In the genomic region with DNA sequence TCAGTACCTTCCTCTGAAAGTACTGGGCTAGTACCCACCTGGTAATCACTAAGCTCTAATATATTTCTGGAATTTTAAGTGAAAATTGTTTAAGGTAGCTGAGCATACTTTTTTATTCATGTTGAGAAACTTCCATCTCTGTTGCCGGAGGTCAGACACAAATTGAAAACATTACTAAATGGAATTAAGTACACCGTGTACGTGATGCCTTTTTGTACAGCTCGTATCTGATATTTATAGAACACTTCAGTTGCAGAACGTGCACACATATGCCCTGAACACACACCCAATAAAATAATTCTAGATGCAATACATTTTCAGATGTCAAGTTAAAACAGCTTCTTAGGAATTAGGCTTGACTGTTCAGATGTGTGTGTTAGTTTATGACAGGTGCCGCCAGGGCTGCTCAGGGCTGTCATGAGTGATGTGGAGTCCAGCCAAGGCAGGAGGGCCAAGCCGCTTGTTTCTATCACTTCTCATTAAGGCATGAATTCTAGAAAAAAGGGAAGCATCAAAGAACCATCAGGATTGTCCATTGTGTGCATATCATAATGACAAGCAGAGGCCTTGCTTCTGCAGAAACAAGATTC, we compare ENCODE assay signal across 18 cellular contexts.
DNase-seq lines count a peak whose midpoint lies in the region; ATAC-seq and TF ChIP-seq lines count a peak whose summit lies in the region.
"Had no signal": no experiment of that assay in that cellular context is flagged by ENCODE, and none has a peak within 500 bp of the region (broad histone marks: within the 10 kb centered on the region; RNA-seq: fewer than 3 reads in every experiment).

No MANE protein-coding gene starts in this region.

- H3K9me3 Mint-ChIP-seq in endodermal cell: no peaks in the 10 kb centered on the region

- peak; percentile 14 for DNase-seq in KBM-7
- DNase-seq in NOMO-1 (lab: John Stamatoyannopoulos, UW; ENCODE audit: unreplicated experiment in 2 of 2): peak; percentile 10 to 38
- no peak for DNase-seq in left colon
- DNase-seq in lower leg skin (ENCODE audit: low spot score in 2 of 2): no peak
- no peak for DNase-seq in GOT3 (lab: John Stamatoyannopoulos, UW)
- no peak for DNase-seq in endodermal cell
- DNase-seq: ACHN; Caco-2; CD4-positive, CD25-positive, alpha-beta regulatory T cell; DMS153; NCI-H1436; NCI-H2029; NCI-H748 treated with DMSO at 0.1 percent for 48 hours; SIG-M5 had no signal

- no peak overlapping the region for H3K4me3 Mint-ChIP-seq in endodermal cell
- H3K4me3 Mint-ChIP-seq: CD4-positive, CD25-positive, alpha-beta regulatory T cell had no signal

- H3K4me1 Mint-ChIP-seq in endodermal cell: peaks cover 4% of the 10 kb centered on the region

- H3K4me3 ChIP-seq in gastroesophageal sphincter (no peak overlapping the region), lower leg skin (ENCODE audit: low read depth, poor library complexity, severe bottlenecking) (no peak overlapping the region), endodermal cell (ENCODE audit: low read length) (no peak overlapping the region)
- H3K4me3 ChIP-seq: HAP-1 had no signal

- H3K36me3 Mint-ChIP-seq in endodermal cell (ENCODE audit: low read depth): peaks cover 8% of the 10 kb centered on the region

- TF ChIP-seq CTCF in gastroesophageal sphincter (IDR thresholded peaks at IDR 0.05) (no peak), lower leg skin (IDR thresholded peaks at IDR 0.05) (no peak), endodermal cell (conservative IDR thresholded peaks at IDR 0.05) (no peak)

- no peaks in the 10 kb centered on the region for H3K27me3 ChIP-seq in gastroesophageal sphincter
- no peaks in the 10 kb centered on the region for H3K27me3 ChIP-seq in endodermal cell (ENCODE audit: control insufficient read depth, insufficient read depth, low read length, poor library complexity, severe bottlenecking)

- H3K27ac ChIP-seq in gastroesophageal sphincter (peak overlapping the region in 1 of 4 donors; percentile 7), endodermal cell (ENCODE audit: low read depth, low read length) (no peak overlapping the region)
- H3K27ac ChIP-seq: HL-60 had no signal

- no peak for TF ChIP-seq EP300 in gastroesophageal sphincter (IDR thresholded peaks at IDR 0.05)

- no peaks in the 10 kb centered on the region for H3K27me3 Mint-ChIP-seq in endodermal cell (ENCODE audit: insufficient read depth)
- H3K27me3 Mint-ChIP-seq: CD4-positive, CD25-positive, alpha-beta regulatory T cell had no signal

- H3K36me3 ChIP-seq in gastroesophageal sphincter (peaks cover 0 to 9% of the 10 kb centered on the region in 2 donors), endodermal cell (ENCODE audit: control insufficient read depth, insufficient read depth, low read length) (no peaks in the 10 kb centered on the region)
- H3K36me3 ChIP-seq: HAP-1 had no signal

- H3K27ac Mint-ChIP-seq in endodermal cell: no peak overlapping the region
- H3K27ac Mint-ChIP-seq: CD4-positive, CD25-positive, alpha-beta regulatory T cell had no signal

- 61 to 79% methylated on average over 6 to 7 of the region's 7 CpGs for WGBS in gastroesophageal sphincter (ENCODE audit: low coverage in 1 of 2), 2 donors
- 68 to 82% methylated on average over 7 of the region's 7 CpGs for WGBS in lower leg skin, 2 donors
- 95 to 97% methylated on average over 4 to 7 of the region's 7 CpGs for WGBS in endodermal cell (ENCODE audit: insufficient coverage in 1 of 2, insufficient read length in 1 of 2), 2 experiments

- TF ChIP-seq POLR2A in gastroesophageal sphincter (IDR thresholded peaks at IDR 0.05) (no peak), lower leg skin (IDR thresholded peaks at IDR 0.05) (no peak)

- H3K4me1 ChIP-seq in gastroesophageal sphincter (peaks cover 0 to 6% (median 0%) of the 10 kb centered on the region in 3 donors), endodermal cell (ENCODE audit: control insufficient read depth, insufficient read depth, low read length) (no peaks in the 10 kb centered on the region)
- H3K4me1 ChIP-seq: Caco-2, HAP-1 had no signal

- intact Hi-C loops in left colon (cut with DNase I, micrococcal nuclease): no loop called here
- intact Hi-C loops in lower leg skin (cut with DNase I; ENCODE audit: low total_unique reads): no loop called here

- in situ Hi-C loops in KBM-7 (cut with MboI; ENCODE audit: low pct_unique_long_range_greater_than_20kb, low sequenced_read_pairs): no loop called here

- H3K9ac ChIP-seq in endodermal cell (ENCODE audit: extremely low read depth, low read length, poor library complexity, severe bottlenecking): no peak overlapping the region

- ATAC-seq in gastroesophageal sphincter (peak; percentile 36), left colon (peak; percentile 35), HG02588 (IDR thresholded peaks at IDR 0.05; ENCODE audit: unreplicated experiment) (no peak)

- H3K9me3 ChIP-seq in gastroesophageal sphincter (no peaks in the 10 kb centered on the region), endodermal cell (ENCODE audit: control insufficient read depth, low read length) (no peaks in the 10 kb centered on the region)
- H3K9me3 ChIP-seq: Caco-2, HAP-1 had no signal

Comparison
In these comparisons a context has a peak if more than half of its experiments do, and no peak if none do; other contexts are left out.
1. DNase-seq: peak in KBM-7 (single experiment) and NOMO-1 (2 of 2); none in left colon (0 of 2), lower leg skin (0 of 2), GOT3 (single experiment) and endodermal cell (single experiment).